Comparison of ENCODE assay signal across 21 cellular contexts in the genomic region with DNA sequence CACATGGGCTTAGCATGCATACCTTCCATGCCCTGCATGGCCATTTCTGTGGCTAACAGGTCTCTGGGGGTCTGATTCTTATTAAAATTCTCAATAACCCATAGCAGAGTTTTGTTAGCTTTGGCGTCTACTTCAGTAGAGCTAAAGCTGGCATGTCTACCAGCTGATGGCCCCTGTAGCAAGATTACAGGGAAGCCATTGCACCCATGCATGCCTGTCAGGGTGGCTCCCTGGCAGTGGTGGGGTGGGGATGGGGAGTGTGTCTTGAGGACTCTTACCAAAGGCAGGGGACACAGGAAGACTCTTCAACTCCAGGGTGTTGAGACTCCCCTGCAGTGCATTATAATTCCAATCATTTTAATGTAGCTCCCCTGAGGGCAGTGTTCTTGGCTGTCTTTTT. TPM values are rescaled to one million over a fixed set of nuclear protein-coding genes. Genes with fewer than 3 reads are reported as not detected.
DNase-seq lines count a peak whose midpoint lies in the region; ATAC-seq and TF ChIP-seq lines count a peak whose summit lies in the region.
"Had no signal": no experiment of that assay in that cellular context is flagged by ENCODE, and none has a peak within 500 bp of the region (broad histone marks: within the 10 kb centered on the region; RNA-seq: fewer than 3 reads in every experiment).

No MANE protein-coding gene starts in this region.

- no peak overlapping the region for H2BK20ac ChIP-seq in H9 (ENCODE audit: low read depth, low read length, poor library complexity, severe bottlenecking)

- no peak overlapping the region for H3T11ph ChIP-seq in H9 (ENCODE audit: low read length)

- no peak overlapping the region for H2AFZ ChIP-seq in H9 (ENCODE audit: low read length)

- H2BK5ac ChIP-seq in H9 (ENCODE audit: insufficient read length, low read length) = no peak overlapping the region

- H3K18ac ChIP-seq in H9 (ENCODE audit: insufficient read length, low read depth, low read length) = no peak overlapping the region

- H3K23me2 ChIP-seq in H9 (ENCODE audit: insufficient read length, low read depth, low read length, poor library complexity, severe bottlenecking) = no peaks in the 10 kb centered on the region

- H4K8ac ChIP-seq in H9 (replicated peaks; ENCODE audit: insufficient read length, low read depth, low read length) = no peak overlapping the region

- H3K4me3 Mint-ChIP-seq in H9 = no peak overlapping the region
- H3K4me3 Mint-ChIP-seq: CD4-positive, alpha-beta T cell; IgD-negative memory B cell had no signal

- H4K20me1 ChIP-seq in H9 (ENCODE audit: control insufficient read depth, insufficient read depth, insufficient read length) = no peaks in the 10 kb centered on the region

- no peaks in the 10 kb centered on the region for H3K9me3 ChIP-seq in H9 (ENCODE audit: control insufficient read depth, low read depth, low read length)
- H3K9me3 ChIP-seq: A549, Caco-2, HAP-1 had no signal

- TF ChIP-seq CTCF in H9 (conservative IDR thresholded peaks at IDR 0.05) (no peak), coronary artery (IDR thresholded peaks at IDR 0.05) (no peak)

- H3K27me3 Mint-ChIP-seq in H9 (ENCODE audit: low read depth) = peaks cover 97% of the 10 kb centered on the region

- H4K5ac ChIP-seq in H9 (ENCODE audit: insufficient read length, low read depth, low read length) = no peak overlapping the region

- no peak overlapping the region for H3K4ac ChIP-seq in H9 (ENCODE audit: low read depth, low read length)

- no peak for ATAC-seq in GM21717 (IDR thresholded peaks at IDR 0.05; ENCODE audit: unreplicated experiment)
- ATAC-seq: A549, HepG2 had no signal

- H3K9me3 Mint-ChIP-seq in H9 = no peaks in the 10 kb centered on the region; a peak in 1 of 5 replicates
- H3K9me3 Mint-ChIP-seq: CD4-positive, alpha-beta T cell; IgD-negative memory B cell had no signal

- H4K91ac ChIP-seq in H9 (ENCODE audit: insufficient read length, low read depth, low read length) = no peak overlapping the region

- DNase-seq in activated CD8-positive, alpha-beta memory T cell treated with anti-CD3 and anti-CD28 coated beads for 24 hours = peak; percentile 24
- DNase-seq in activated CD8-positive, alpha-beta memory T cell treated with anti-CD3 and anti-CD28 coated beads, Interleukin-2, amount 50 U/mL, for 4 hours = no peak
- DNase-seq in H9 (peak; percentile 3), coronary artery (ENCODE audit: low spot score) (peak; percentile 11), mesenteric fat pad (ENCODE audit: low spot score) (peak; percentile 83), NCI-H2171 treated with DMSO at 0.1 percent for 48 hours (lab: John Stamatoyannopoulos, UW) (no peak), NCI-H128 (lab: John Stamatoyannopoulos, UW; ENCODE audit: unreplicated experiment) (no peak)
- DNase-seq: AML-193; Caco-2; CD4-positive, alpha-beta T cell; DMS153; DMS79; GDM1; GOT3 had no signal

- peaks cover 41% of the 10 kb centered on the region; the same call in 1 of the 2 replicates for H3K27me3 ChIP-seq in H9 (ENCODE audit: insufficient read depth, low read length)

- H3K27ac Mint-ChIP-seq in H9 = no peak overlapping the region
- H3K27ac Mint-ChIP-seq: CD4-positive, alpha-beta T cell; IgD-negative memory B cell had no signal

- no peak overlapping the region for H2AK5ac ChIP-seq in H9 (ENCODE audit: insufficient read length, low read length)

- H2BK120ac ChIP-seq in H9 (ENCODE audit: low read depth, low read length, poor library complexity, severe bottlenecking) = no peak overlapping the region

- no peak overlapping the region for H3K14ac ChIP-seq in H9 (ENCODE audit: insufficient read depth, low read length)

- WGBS in H9 (ENCODE audit: extremely low coverage, insufficient read length, low lambda C conversion rate) = no CpG with 5 or more reads among the region's 1 CpG

- H2BK15ac ChIP-seq in H9 (ENCODE audit: low read depth, low read length) = no peak overlapping the region

- H3K4me2 ChIP-seq in H9 (ENCODE audit: insufficient read depth, insufficient read length, low read length) = no peak overlapping the region
- H3K4me2 ChIP-seq: A549 had no signal

- no peak overlapping the region for H3K4me3 ChIP-seq in coronary artery
- H3K4me3 ChIP-seq: A549, HAP-1 had no signal

- H2BK12ac ChIP-seq in H9 (ENCODE audit: insufficient read length, low read depth, low read length) = no peak overlapping the region

- no peak overlapping the region for H3K23ac ChIP-seq in H9 (ENCODE audit: insufficient read length, low read depth, low read length)

- H3K79me1 ChIP-seq in H9 (ENCODE audit: insufficient read depth, low read depth, low read length, poor library complexity, severe bottlenecking) = no peaks in the 10 kb centered on the region

- H3K27ac ChIP-seq in H9 (ENCODE audit: insufficient read length, low read depth, low read length) = no peak overlapping the region
- no peak overlapping the region for H3K27ac ChIP-seq in coronary artery
- H3K27ac ChIP-seq: 22Rv1, A549, C4-2B had no signal

- no peaks in the 10 kb centered on the region for H3K36me3 Mint-ChIP-seq in H9 (ENCODE audit: insufficient read depth in 1 of 3, low read depth in 3 of 3)
- H3K36me3 Mint-ChIP-seq: IgD-negative memory B cell had no signal

- H3K56ac ChIP-seq in H9 (ENCODE audit: insufficient read length, low read depth, low read length) = no peak overlapping the region

- no peaks in the 10 kb centered on the region for H3K79me2 ChIP-seq in H9 (ENCODE audit: insufficient read depth, low read length)

- H3K9ac ChIP-seq in H9 (ENCODE audit: extremely low read depth, insufficient read length, low read length) = no peak overlapping the region

- peaks cover 11 to 16% of the 10 kb centered on the region in 2 experiments for H3K4me1 Mint-ChIP-seq in H9

- peaks cover 1% of the 10 kb centered on the region; the same call in 1 of the 2 replicates for H3K4me1 ChIP-seq in H9 (ENCODE audit: insufficient read depth, low read length)
- H3K4me1 ChIP-seq: A549, Caco-2 had no signal

RNA-seq across cellular contexts. Expression of a gene that starts 4.7 kb away (rescaled TPM):
- total RNA-seq in H9 (2021) (not detected in 2 replicates), mesenteric fat pad (not detected)
- total RNA-seq: Caco-2; CD4-positive, alpha-beta T cell; HepG2 had no signal

Comparison
In these comparisons a context has a peak if more than half of its experiments do, and no peak if none do; other contexts are left out.
1. DNase-seq: peak in activated CD8-positive, alpha-beta memory T cell treated with anti-CD3 and anti-CD28 coated beads for 24 hours (single experiment), H9 (single experiment), coronary artery (single experiment) and mesenteric fat pad (single experiment); none in activated CD8-positive, alpha-beta memory T cell treated with anti-CD3 and anti-CD28 coated beads, Interleukin-2, amount 50 U/mL, for 4 hours (single experiment), NCI-H2171 treated with DMSO at 0.1 percent for 48 hours (single experiment) and NCI-H128 (single experiment).